1 cellular context compared by ENCODE assay signal in the genomic region with DNA sequence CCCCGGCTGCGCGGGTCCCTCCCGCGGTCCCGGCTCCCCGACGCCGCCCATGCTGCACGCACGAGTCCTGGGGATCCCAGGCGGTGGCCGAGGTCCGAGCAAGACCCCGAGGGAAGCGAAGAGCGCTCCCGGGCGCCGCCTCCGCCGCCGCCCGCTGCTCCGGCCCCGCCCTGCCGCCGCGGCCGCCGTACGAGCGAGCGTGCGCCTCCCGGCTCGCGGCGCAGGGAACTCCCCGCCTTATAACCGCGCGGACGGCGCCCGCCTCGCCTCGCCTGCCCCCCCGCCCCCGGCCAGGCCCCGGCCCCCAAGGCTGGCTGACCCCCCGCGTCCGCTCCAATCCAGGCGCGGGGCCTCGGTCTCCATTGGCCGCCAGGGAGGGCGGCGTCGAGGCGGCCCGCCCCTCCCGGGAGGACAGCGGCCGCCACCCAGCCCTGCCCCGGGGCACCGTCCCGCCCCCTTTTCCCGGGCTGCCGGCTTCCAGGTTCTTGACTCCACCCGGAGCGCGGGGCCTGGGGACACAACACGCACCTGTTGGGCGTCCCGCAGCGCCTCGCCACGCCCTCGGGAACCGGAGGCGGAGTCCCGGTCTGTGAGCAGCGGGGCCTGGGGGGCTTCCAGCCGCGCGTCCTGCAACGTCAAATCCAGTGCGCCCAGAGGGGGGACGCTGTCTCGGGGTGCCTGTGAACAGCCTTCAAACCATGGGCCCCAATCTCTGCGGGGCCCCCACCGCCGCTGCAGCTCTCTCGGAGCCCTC.
TF ChIP-seq lines count a peak whose summit lies in the region.

TSS of gene FADS3 (minus strand) at position 215 of the 754 bp plus-strand sequence. CDS start at position 51, 164 bp downstream.

TF ChIP-seq in K562, 482 proteins besides CTCF, POLR2A, EP300 and RAD21 (continued from another document and continues in another):
- TF ChIP-seq PREB (CRISPR knock-in tag; IDR thresholded peaks at IDR 0.05) (no peak), ZNF121 (CRISPR knock-in tag; conservative IDR thresholded peaks at IDR 0.05) (no peak), RFX5 (IDR thresholded peaks at IDR 0.05; ENCODE audit: low read depth, low read length) (no peak), GTF2A2 (tag; IDR thresholded peaks at IDR 0.05) (no peak), POU5F1 (IDR thresholded peaks at IDR 0.05; ENCODE audit: borderline replicate concordance, low read depth, low read length, partially characterized antibody) (no peak), ARID1B (IDR thresholded peaks at IDR 0.05) (no peak), ETV1 (tag; conservative IDR thresholded peaks at IDR 0.05; ENCODE audit: low read depth) (no peak), TAF1 (IDR thresholded peaks at IDR 0.05; ENCODE audit: control insufficient read depth, extremely low read depth, insufficient read depth, low read length, severe bottlenecking) (no peak), ZNF398 (CRISPR knock-in tag; IDR thresholded peaks at IDR 0.05) (no peak), SPI1 (IDR thresholded peaks at IDR 0.05; ENCODE audit: borderline replicate concordance, low read depth, low read length) (no peak), CBX3 (IDR thresholded peaks at IDR 0.05; ENCODE audit: borderline replicate concordance in 1 of 2, low read length in 2 of 2) (no peak), NCOA4 (IDR thresholded peaks at IDR 0.05; ENCODE audit: partially characterized antibody) (no peak), ZNF512 (tag; IDR thresholded peaks at IDR 0.05) (no peak), HDAC2 (IDR thresholded peaks at IDR 0.05) (peak; percentile 23; the same call in 1 of the 2 replicates), CREB3 (tag; conservative IDR thresholded peaks at IDR 0.05; ENCODE audit: low read depth) (no peak), MED1 (CRISPR knock-in tag; IDR thresholded peaks at IDR 0.05; ENCODE audit: borderline replicate concordance) (no peak), RBFOX2 (IDR thresholded peaks at IDR 0.05; ENCODE audit: low read depth, low read length) (peak; percentile 54), CCNT2 (IDR thresholded peaks at IDR 0.05; ENCODE audit: borderline replicate concordance, extremely low read depth, insufficient read length, low read depth, low read length) (peak; percentile 52), L3MBTL2 (IDR thresholded peaks at IDR 0.05) (0 out of 2 replicates have a peak, but pooled peaks have one; percentile 45), ZBTB1 (CRISPR knock-in tag; IDR thresholded peaks at IDR 0.05; ENCODE audit: borderline replicate concordance, low read depth) (peak; percentile 1; the same call in 1 of the 2 replicates), ZNF583 (CRISPR knock-in tag; IDR thresholded peaks at IDR 0.05) (no peak), TRIM28 (IDR thresholded peaks at IDR 0.05) (no peak), ZSCAN32 (CRISPR knock-in tag; IDR thresholded peaks at IDR 0.05) (no peak), CREBBP (IDR thresholded peaks at IDR 0.05; ENCODE audit: low read depth, low read length) (no peak), EP400 (IDR thresholded peaks at IDR 0.05) (no peak), POLR2AphosphoS5 (IDR thresholded peaks at IDR 0.05; ENCODE audit: control insufficient read depth, insufficient read depth, low read depth, low read length) (no peak), ZFP1 (CRISPR knock-in tag; IDR thresholded peaks at IDR 0.05) (no peak), MAZ (CRISPR knock-in tag; conservative IDR thresholded peaks at IDR 0.05 in 1 of 2, IDR thresholded peaks at IDR 0.05 in 1 of 2) (peak in 1 of 2 experiments; percentile 66; a peak in 2 of 4 replicates), SIN3B (IDR thresholded peaks at IDR 0.05; ENCODE audit: low read depth) (peak; percentile 44; the same call in 1 of the 2 replicates), SUPT5H (IDR thresholded peaks at IDR 0.05) (no peak), SMARCE1 (IDR thresholded peaks at IDR 0.05) (no peak), HDAC1 (IDR thresholded peaks at IDR 0.05) (peak in 1 of 2 experiments; percentile 58; a peak in 2 of 4 replicates), RFX1 (IDR thresholded peaks at IDR 0.05) (no peak), MCM7 (IDR thresholded peaks at IDR 0.05) (no peak), NFYB (IDR thresholded peaks at IDR 0.05; ENCODE audit: extremely low read depth, insufficient read length) (no peak), NCOA6 (IDR thresholded peaks at IDR 0.05) (no peak), DMBX1 (CRISPR knock-in tag; IDR thresholded peaks at IDR 0.05; ENCODE audit: borderline replicate concordance) (no peak), ZKSCAN1 (IDR thresholded peaks at IDR 0.05; ENCODE audit: low read depth, low read length) (no peak), SNIP1 (IDR thresholded peaks at IDR 0.05; ENCODE audit: low read depth) (no peak), ZNF274 (IDR thresholded peaks at IDR 0.05; ENCODE audit: borderline replicate concordance, low read depth, low read length) (no peak), ZNF197 (CRISPR knock-in tag; IDR thresholded peaks at IDR 0.05; ENCODE audit: low read depth) (no peak), VEZF1 (CRISPR knock-in tag; IDR thresholded peaks at IDR 0.05) (peak; percentile 98), ZNF764 (CRISPR knock-in tag; IDR thresholded peaks at IDR 0.05; ENCODE audit: low read depth) (no peak), NFXL1 (CRISPR knock-in tag; IDR thresholded peaks at IDR 0.05) (no peak), ASH1L (IDR thresholded peaks at IDR 0.05; ENCODE audit: borderline replicate concordance, low read depth, partially characterized antibody) (no peak), ZFPM2 (CRISPR knock-in tag; IDR thresholded peaks at IDR 0.05) (no peak)
- TF ChIP-seq, protein P1, sequence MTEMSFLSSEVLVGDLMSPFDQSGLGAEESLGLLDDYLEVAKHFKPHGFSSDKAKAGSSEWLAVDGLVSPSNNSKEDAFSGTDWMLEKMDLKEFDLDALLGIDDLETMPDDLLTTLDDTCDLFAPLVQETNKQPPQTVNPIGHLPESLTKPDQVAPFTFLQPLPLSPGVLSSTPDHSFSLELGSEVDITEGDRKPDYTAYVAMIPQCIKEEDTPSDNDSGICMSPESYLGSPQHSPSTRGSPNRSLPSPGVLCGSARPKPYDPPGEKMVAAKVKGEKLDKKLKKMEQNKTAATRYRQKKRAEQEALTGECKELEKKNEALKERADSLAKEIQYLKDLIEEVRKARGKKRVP (CRISPR knock-in tag; IDR thresholded peaks at IDR 0.05): no peak
- TF ChIP-seq, protein P2, sequence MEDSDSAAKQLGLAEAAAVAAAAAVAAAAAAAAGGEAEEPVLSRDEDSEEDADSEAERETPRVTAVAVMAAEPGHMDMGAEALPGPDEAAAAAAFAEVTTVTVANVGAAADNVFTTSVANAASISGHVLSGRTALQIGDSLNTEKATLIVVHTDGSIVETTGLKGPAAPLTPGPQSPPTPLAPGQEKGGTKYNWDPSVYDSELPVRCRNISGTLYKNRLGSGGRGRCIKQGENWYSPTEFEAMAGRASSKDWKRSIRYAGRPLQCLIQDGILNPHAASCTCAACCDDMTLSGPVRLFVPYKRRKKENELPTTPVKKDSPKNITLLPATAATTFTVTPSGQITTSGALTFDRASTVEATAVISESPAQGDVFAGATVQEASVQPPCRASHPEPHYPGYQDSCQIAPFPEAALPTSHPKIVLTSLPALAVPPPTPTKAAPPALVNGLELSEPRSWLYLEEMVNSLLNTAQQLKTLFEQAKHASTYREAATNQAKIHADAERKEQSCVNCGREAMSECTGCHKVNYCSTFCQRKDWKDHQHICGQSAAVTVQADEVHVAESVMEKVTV (CRISPR knock-in tag; IDR thresholded peaks at IDR 0.05): no peak
- TF ChIP-seq, protein P3, sequence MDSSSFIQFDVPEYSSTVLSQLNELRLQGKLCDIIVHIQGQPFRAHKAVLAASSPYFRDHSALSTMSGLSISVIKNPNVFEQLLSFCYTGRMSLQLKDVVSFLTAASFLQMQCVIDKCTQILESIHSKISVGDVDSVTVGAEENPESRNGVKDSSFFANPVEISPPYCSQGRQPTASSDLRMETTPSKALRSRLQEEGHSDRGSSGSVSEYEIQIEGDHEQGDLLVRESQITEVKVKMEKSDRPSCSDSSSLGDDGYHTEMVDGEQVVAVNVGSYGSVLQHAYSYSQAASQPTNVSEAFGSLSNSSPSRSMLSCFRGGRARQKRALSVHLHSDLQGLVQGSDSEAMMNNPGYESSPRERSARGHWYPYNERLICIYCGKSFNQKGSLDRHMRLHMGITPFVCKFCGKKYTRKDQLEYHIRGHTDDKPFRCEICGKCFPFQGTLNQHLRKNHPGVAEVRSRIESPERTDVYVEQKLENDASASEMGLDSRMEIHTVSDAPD (CRISPR knock-in tag; IDR thresholded peaks at IDR 0.05): no peak
- TF ChIP-seq, protein P4, sequence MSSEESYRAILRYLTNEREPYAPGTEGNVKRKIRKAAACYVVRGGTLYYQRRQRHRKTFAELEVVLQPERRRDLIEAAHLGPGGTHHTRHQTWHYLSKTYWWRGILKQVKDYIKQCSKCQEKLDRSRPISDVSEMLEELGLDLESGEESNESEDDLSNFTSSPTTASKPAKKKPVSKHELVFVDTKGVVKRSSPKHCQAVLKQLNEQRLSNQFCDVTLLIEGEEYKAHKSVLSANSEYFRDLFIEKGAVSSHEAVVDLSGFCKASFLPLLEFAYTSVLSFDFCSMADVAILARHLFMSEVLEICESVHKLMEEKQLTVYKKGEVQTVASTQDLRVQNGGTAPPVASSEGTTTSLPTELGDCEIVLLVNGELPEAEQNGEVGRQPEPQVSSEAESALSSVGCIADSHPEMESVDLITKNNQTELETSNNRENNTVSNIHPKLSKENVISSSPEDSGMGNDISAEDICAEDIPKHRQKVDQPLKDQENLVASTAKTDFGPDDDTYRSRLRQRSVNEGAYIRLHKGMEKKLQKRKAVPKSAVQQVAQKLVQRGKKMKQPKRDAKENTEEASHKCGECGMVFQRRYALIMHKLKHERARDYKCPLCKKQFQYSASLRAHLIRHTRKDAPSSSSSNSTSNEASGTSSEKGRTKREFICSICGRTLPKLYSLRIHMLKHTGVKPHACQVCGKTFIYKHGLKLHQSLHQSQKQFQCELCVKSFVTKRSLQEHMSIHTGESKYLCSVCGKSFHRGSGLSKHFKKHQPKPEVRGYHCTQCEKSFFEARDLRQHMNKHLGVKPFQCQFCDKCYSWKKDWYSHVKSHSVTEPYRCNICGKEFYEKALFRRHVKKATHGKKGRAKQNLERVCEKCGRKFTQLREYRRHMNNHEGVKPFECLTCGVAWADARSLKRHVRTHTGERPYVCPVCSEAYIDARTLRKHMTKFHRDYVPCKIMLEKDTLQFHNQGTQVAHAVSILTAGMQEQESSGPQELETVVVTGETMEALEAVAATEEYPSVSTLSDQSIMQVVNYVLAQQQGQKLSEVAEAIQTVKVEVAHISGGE (CRISPR knock-in tag; IDR thresholded peaks at IDR 0.05): peak in 1 of 3 experiments; percentile 53; a peak in 1 of 6 replicates
